13 cellular contexts compared by ENCODE assay signal in genomic region chr13:99484405-99484981, GRCh38. TPM values are rescaled to one million over a fixed set of nuclear protein-coding genes. Genes with fewer than 3 reads are reported as not detected.
DNase-seq lines count a peak whose midpoint lies in the region; ATAC-seq and TF ChIP-seq lines count a peak whose summit lies in the region.
"Had no signal": no experiment of that assay in that cellular context is flagged by ENCODE, and none has a peak within 500 bp of the region (broad histone marks: within the 10 kb centered on the region; RNA-seq: fewer than 3 reads in every experiment).

No MANE protein-coding gene starts in this region.

- in situ Hi-C loops in G401 (cut with HindIII; ENCODE audit: low sequenced_read_pairs) = no loop called here

- WGBS in spleen, 5 donors = 34 to 53% (median 50%) methylated on average over 6 of the region's 6 CpGs

- H3K4me1 Mint-ChIP-seq in activated naive CD8-positive, alpha-beta T cell treated with anti-CD3 and anti-CD28 coated beads, Interleukin-2, amount 10 ng/mL, durations not matched to agents 7 days and 5 days = peaks cover 34% of the 10 kb centered on the region
- peaks cover 14% of the 10 kb centered on the region for H3K4me1 Mint-ChIP-seq in activated naive CD8-positive, alpha-beta T cell treated with anti-CD3 and anti-CD28 coated beads, Interleukin-2, amount 50 U/mL, for 24 hours
- peaks cover 5% of the 10 kb centered on the region for H3K4me1 Mint-ChIP-seq in mesothelial cell of epicardium

- H3K4me3 ChIP-seq in spleen (peak overlapping the region in 1 of 8 donors; percentile 11), dorsolateral prefrontal cortex (no peak overlapping the region)
- H3K4me3 ChIP-seq: stomach had no signal

- TF ChIP-seq POLR2A in erythroblast (IDR thresholded peaks at IDR 0.05; ENCODE audit: low read length) (no peak), spleen (IDR thresholded peaks at IDR 0.05) (no peak)

- H3K9me3 Mint-ChIP-seq in activated naive CD8-positive, alpha-beta T cell treated with anti-CD3 and anti-CD28 coated beads, Interleukin-2, amount 10 ng/mL, durations not matched to agents 7 days and 5 days = peaks cover 12% of the 10 kb centered on the region
- H3K9me3 Mint-ChIP-seq in activated naive CD8-positive, alpha-beta T cell treated with anti-CD3 and anti-CD28 coated beads, Interleukin-2, amount 50 U/mL, for 24 hours = peaks cover 9% of the 10 kb centered on the region
- H3K9me3 Mint-ChIP-seq in mesothelial cell of epicardium = peaks cover 7% of the 10 kb centered on the region

- DNase-seq in activated naive CD8-positive, alpha-beta T cell treated with anti-CD3 and anti-CD28 coated beads, Interleukin-2, amount 10 ng/mL, durations not matched to agents 7 days and 5 days = no peak
- DNase-seq in activated naive CD8-positive, alpha-beta T cell treated with anti-CD3 and anti-CD28 coated beads, Interleukin-2, amount 50 U/mL, for 24 hours = no peak
- peak; percentile 85 for DNase-seq in OCI-M1 (lab: John Stamatoyannopoulos, UW)
- DNase-seq in erythroblast (lab: John Stamatoyannopoulos, UW) = peak; percentile 11 to 15
- DNase-seq in spleen = no peak
- no peak for DNase-seq in mesothelial cell of epicardium (ENCODE audit: low spot score in 2 of 2, unreplicated experiment in 2 of 2)
- DNase-seq in G401 (ENCODE audit: low spot score) = no peak
- DNase-seq in dorsolateral prefrontal cortex = no peak
- DNase-seq: activated T-cell treated with anti-CD3 and anti-CD28 coated beads, Interleukin-2, amount 50 U/mL, for 4 hours; BE2C; cerebellar nuclear complex; NCI-H2171 treated with DMSO at 0.1 percent for 48 hours; stomach had no signal

- TF ChIP-seq CTCF in spleen (IDR thresholded peaks at IDR 0.05 in 8 of 11, conservative IDR thresholded peaks at IDR 0.05 in 3 of 11) (no peak), mesothelial cell of epicardium (IDR thresholded peaks at IDR 0.05; ENCODE audit: unreplicated experiment) (no peak), dorsolateral prefrontal cortex (IDR thresholded peaks at IDR 0.05 in 54 of 56, conservative IDR thresholded peaks at IDR 0.05 in 2 of 56; ENCODE audit: low read depth in 1 of 56, partially characterized antibody in 56 of 56) (no peak)

- H3K9me3 ChIP-seq in spleen = peaks cover 0 to 11% (median 0%) of the 10 kb centered on the region in 8 donors
- H3K9me3 ChIP-seq: BE2C, stomach had no signal

- peak; percentile 99 for ATAC-seq in activated naive CD8-positive, alpha-beta T cell treated with anti-CD3 and anti-CD28 coated beads, Interleukin-2, amount 10 ng/mL, durations not matched to agents 7 days and 5 days (ENCODE audit: low read depth)
- ATAC-seq in activated naive CD8-positive, alpha-beta T cell treated with anti-CD3 and anti-CD28 coated beads, Interleukin-2, amount 50 U/mL, for 24 hours = no peak

- H3K27ac ChIP-seq in spleen = peak overlapping the region in 7 of 8 donors; percentile 12 to 76 (median 68)
- H3K27ac ChIP-seq in dorsolateral prefrontal cortex = no peak overlapping the region
- H3K27ac ChIP-seq: stomach had no signal

- intact Hi-C loops in spleen (cut with DNase I; ENCODE audit: low total_unique reads) (no loop called here), dorsolateral prefrontal cortex (cut with DNase I) (no loop called here)

- peaks cover 0 to 15% (median 0%) of the 10 kb centered on the region in 6 donors for H3K36me3 ChIP-seq in spleen
- H3K36me3 ChIP-seq: BE2C, stomach had no signal

- H3K27me3 ChIP-seq in spleen (replicated peaks in 1 of 7) = no peaks in the 10 kb centered on the region
- no peaks in the 10 kb centered on the region for H3K27me3 ChIP-seq in dorsolateral prefrontal cortex
- H3K27me3 ChIP-seq: stomach had no signal

- peak overlapping the region; percentile 64 for H3K27ac Mint-ChIP-seq in activated naive CD8-positive, alpha-beta T cell treated with anti-CD3 and anti-CD28 coated beads, Interleukin-2, amount 10 ng/mL, durations not matched to agents 7 days and 5 days
- H3K27ac Mint-ChIP-seq in activated naive CD8-positive, alpha-beta T cell treated with anti-CD3 and anti-CD28 coated beads, Interleukin-2, amount 50 U/mL, for 24 hours = no peak overlapping the region
- H3K27ac Mint-ChIP-seq in mesothelial cell of epicardium = no peak overlapping the region

- POLR2A ChIA-PET in activated naive CD8-positive, alpha-beta T cell treated with anti-CD3 and anti-CD28 coated beads, Interleukin-2, amount 10 ng/mL, durations not matched to agents 7 days and 5 days (lab: Charles Lee) = interaction anchor here (0.6 to 1.2 kb wide), 3 partner anchors 12 to 1111 kb away, joined by 3 to 6 read pairs (median 4); no protein-coding TSS in a partner anchor

- H3K36me3 Mint-ChIP-seq in activated naive CD8-positive, alpha-beta T cell treated with anti-CD3 and anti-CD28 coated beads, Interleukin-2, amount 10 ng/mL, durations not matched to agents 7 days and 5 days = peaks cover 23% of the 10 kb centered on the region
- peaks cover 7% of the 10 kb centered on the region for H3K36me3 Mint-ChIP-seq in activated naive CD8-positive, alpha-beta T cell treated with anti-CD3 and anti-CD28 coated beads, Interleukin-2, amount 50 U/mL, for 24 hours (ENCODE audit: low read depth)
- no peaks in the 10 kb centered on the region for H3K36me3 Mint-ChIP-seq in mesothelial cell of epicardium

- H3K4me3 Mint-ChIP-seq in activated naive CD8-positive, alpha-beta T cell treated with anti-CD3 and anti-CD28 coated beads, Interleukin-2, amount 10 ng/mL, durations not matched to agents 7 days and 5 days = peak overlapping the region; percentile 63
- no peak overlapping the region for H3K4me3 Mint-ChIP-seq in activated naive CD8-positive, alpha-beta T cell treated with anti-CD3 and anti-CD28 coated beads, Interleukin-2, amount 50 U/mL, for 24 hours
- H3K4me3 Mint-ChIP-seq in mesothelial cell of epicardium = no peak overlapping the region
- H3K4me3 Mint-ChIP-seq: activated T-cell treated with anti-CD3 and anti-CD28 coated beads, Interleukin-2, amount 50 U/mL, for 4 hours had no signal

- peaks cover 0 to 37% (median 0%) of the 10 kb centered on the region in 6 donors for H3K4me1 ChIP-seq in spleen
- H3K4me1 ChIP-seq: BE2C had no signal

- H3K27me3 Mint-ChIP-seq in activated naive CD8-positive, alpha-beta T cell treated with anti-CD3 and anti-CD28 coated beads, Interleukin-2, amount 10 ng/mL, durations not matched to agents 7 days and 5 days = no peaks in the 10 kb centered on the region
- no peaks in the 10 kb centered on the region for H3K27me3 Mint-ChIP-seq in activated naive CD8-positive, alpha-beta T cell treated with anti-CD3 and anti-CD28 coated beads, Interleukin-2, amount 50 U/mL, for 24 hours
- H3K27me3 Mint-ChIP-seq in mesothelial cell of epicardium (ENCODE audit: low read depth) = no peaks in the 10 kb centered on the region

RNA-seq across cellular contexts. Expression of gene TM9SF2, which starts 16.8 kb away (rescaled TPM):
- total RNA-seq in activated naive CD8-positive, alpha-beta T cell treated with anti-CD3 and anti-CD28 coated beads, Interleukin-2, amount 10 ng/mL, durations not matched to agents 7 days and 5 days = 10 to 100 TPM; 58.4 to 59.7 TPM
- total RNA-seq in spleen (100 to 1,000 TPM in 4 of 7 donors, 10 to 100 TPM in 3; 82.7 to 134 (median 103) TPM), mesothelial cell of epicardium (105 to 107 TPM (median 106 TPM) in 3 replicates), dorsolateral prefrontal cortex (10 to 100 TPM; 37.7 to 80.9 (median 64.8) TPM)
- 10 to 100 TPM; 28.8 to 39.6 (median 34.5) TPM for polyA plus RNA-seq in spleen
- 88.6 and 121 TPM in 2 replicates for total RNA-seq in G401 (2014; rRNA removed; shearing (Covaris generic))

Comparison
In these comparisons a context has a peak if more than half of its experiments do, and no peak if none do; other contexts are left out.
1. DNase-seq: peak in OCI-M1 (single experiment) and erythroblast (2 of 2); none in activated naive CD8-positive, alpha-beta T cell treated with anti-CD3 and anti-CD28 coated beads, Interleukin-2, amount 10 ng/mL, durations not matched to agents 7 days and 5 days (single experiment), activated naive CD8-positive, alpha-beta T cell treated with anti-CD3 and anti-CD28 coated beads, Interleukin-2, amount 50 U/mL, for 24 hours (single experiment), spleen (single experiment), mesothelial cell of epicardium (0 of 2), G401 (single experiment) and dorsolateral prefrontal cortex (0 of 10).
2. H3K27ac ChIP-seq: peak in spleen (7 of 8); none in dorsolateral prefrontal cortex (0 of 59).